8 cellular contexts compared by ENCODE assay signal in genomic region chr1:109618614-109619404, GRCh38. TPM values are rescaled to one million over a fixed set of nuclear protein-coding genes. Genes with fewer than 3 reads are reported as not detected.
A peak's percentile ranks its signal among the peaks of the same experiment; 100 is the strongest.
DNase-seq lines count a peak whose midpoint lies in the region; ATAC-seq, FAIRE-seq and TF ChIP-seq lines count a peak whose summit lies in the region.

No MANE protein-coding gene starts in this region.

- ATAC-seq in pancreas (peak; percentile 11 to 41 (median 32)), HG02885 (IDR thresholded peaks at IDR 0.05; ENCODE audit: poor library complexity, unreplicated experiment) (no peak)

- H3K9me3 ChIP-seq in DOHH2 (ENCODE audit: control insufficient read depth, insufficient read depth, low read length) (no peaks in the 10 kb centered on the region), OCI-LY3 (ENCODE audit: insufficient read depth, low read length) (no peaks in the 10 kb centered on the region), endothelial cell of umbilical vein (replicated peaks; ENCODE audit: control insufficient read depth, insufficient read depth, low read length) (no peaks in the 10 kb centered on the region), pancreas (no peaks in the 10 kb centered on the region)

- H4K20me1 ChIP-seq in DOHH2 (ENCODE audit: control insufficient read depth, insufficient read depth, low read depth, low read length) (no peaks in the 10 kb centered on the region), OCI-LY3 (ENCODE audit: insufficient read depth, low read length) (peaks cover 6% of the 10 kb centered on the region; the same call in 1 of the 2 replicates), endothelial cell of umbilical vein (replicated peaks; ENCODE audit: control insufficient read depth, extremely low read depth, insufficient read depth, low read length) (no peaks in the 10 kb centered on the region)

- H3K36me3 ChIP-seq in DOHH2 (ENCODE audit: control insufficient read depth, low read length) (no peaks in the 10 kb centered on the region), OCI-LY3 (replicated peaks; ENCODE audit: low read depth, low read length) (no peaks in the 10 kb centered on the region), endothelial cell of umbilical vein (ENCODE audit: control insufficient read depth in 2 of 2, extremely low read depth in 1 of 2, insufficient read depth in 2 of 2, low read length in 2 of 2) (no peaks in the 10 kb centered on the region), pancreas (no peaks in the 10 kb centered on the region)

- CTCF ChIA-PET in endothelial cell of umbilical vein (lab: Charles Lee), result interaction anchor here (2.2 to 2.4 kb wide), 4 partner anchors 12 to 72 kb away, joined by 11 to 28 read pairs (median 24); partner anchors contain the start of gene GNAI3

- TSS peak; percentile 8 for BruUV-seq in endothelial cell of umbilical vein (replicated peaks; lab: Mats Ljungman, UMichigan)

- TF ChIP-seq CTCF in DOHH2 (IDR thresholded peaks at IDR 0.05; ENCODE audit: low read depth, low read length, poor library complexity, severe bottlenecking) (no peak), OCI-LY3 (IDR thresholded peaks at IDR 0.05; ENCODE audit: low read depth, low read length) (no peak), endothelial cell of umbilical vein (IDR thresholded peaks at IDR 0.05; ENCODE audit: extremely low read depth in 1 of 2, insufficient read depth in 1 of 2, low read depth in 1 of 2, low read length in 2 of 2) (no peak), pancreas (IDR thresholded peaks at IDR 0.05) (no peak)

- H3K9ac ChIP-seq in OCI-LY3 (ENCODE audit: low read length), result peak overlapping the region; percentile 97
- H3K9ac ChIP-seq in endothelial cell of umbilical vein (replicated peaks; ENCODE audit: extremely low read depth, insufficient read depth, low read length), result peak overlapping the region; percentile 96

- H3K9me2 ChIP-seq in DOHH2 (replicated peaks; ENCODE audit: control insufficient read depth, low read length), result no peaks in the 10 kb centered on the region

- no peaks in the 10 kb centered on the region for H3K9me1 ChIP-seq in endothelial cell of umbilical vein (replicated peaks; ENCODE audit: control insufficient read depth, extremely low read depth, insufficient read depth, low read length)

- H3K27me3 ChIP-seq in DOHH2 (ENCODE audit: control insufficient read depth, low read length), result no peaks in the 10 kb centered on the region
- H3K27me3 ChIP-seq in OCI-LY3 (ENCODE audit: low read depth, low read length), result no peaks in the 10 kb centered on the region
- no peaks in the 10 kb centered on the region for H3K27me3 ChIP-seq in endothelial cell of umbilical vein (ENCODE audit: control insufficient read depth in 2 of 2, insufficient read depth in 2 of 2, low read length in 2 of 2)
- H3K27me3 ChIP-seq in pancreas, result no peaks in the 10 kb centered on the region

- DNase-seq in endothelial cell of umbilical vein (ENCODE audit: low read depth, low spot score) (no peak), pancreas (peak in 2 of 6 donors; percentile 18 to 55), AG08396 (ENCODE audit: low spot score) (no peak), medulla oblongata (ENCODE audit: extremely low spot score) (no peak)
- DNase-seq in NK-92 treated with Interleukin-12 subunit alpha and Interleukin-12 subunit beta, amount 100 ng/mL, for 24 hours (lab: John Stamatoyannopoulos, UW), result no peak

- dilution Hi-C loops in endothelial cell of umbilical vein (cut with MboI; ENCODE audit: extremely low pct_ligation_motif_present, low sequenced_read_pairs), result no loop called here

- H3F3A ChIP-seq in DOHH2 (ENCODE audit: control insufficient read depth, insufficient read depth), result peaks cover 12% of the 10 kb centered on the region

- peaks cover 69% of the 10 kb centered on the region for H3K4me1 ChIP-seq in DOHH2 (ENCODE audit: control insufficient read depth, low read length)
- H3K4me1 ChIP-seq in OCI-LY3 (ENCODE audit: low read length), result peaks cover 17% of the 10 kb centered on the region
- peaks cover 63% of the 10 kb centered on the region for H3K4me1 ChIP-seq in endothelial cell of umbilical vein (ENCODE audit: control insufficient read depth, extremely low read depth, insufficient read depth, low read length)
- peaks cover 3 to 15% (median 14%) of the 10 kb centered on the region in 3 donors for H3K4me1 ChIP-seq in pancreas

- H3K4me2 ChIP-seq in DOHH2 (ENCODE audit: low read length) (peak overlapping the region; percentile 77), OCI-LY3 (ENCODE audit: low read length) (peak overlapping the region; percentile 92), endothelial cell of umbilical vein (ENCODE audit: insufficient read depth, low read length) (peak overlapping the region; percentile 53)

- peak overlapping the region; percentile 92 for H2AFZ ChIP-seq in OCI-LY3 (ENCODE audit: low read depth, low read length)
- peak overlapping the region; percentile 25 for H2AFZ ChIP-seq in endothelial cell of umbilical vein (ENCODE audit: low read depth, low read length)

- WGBS in pancreas, 2 donors, result 10 to 17% methylated on average over 5 of the region's 5 CpGs

- intact Hi-C loops in endothelial cell of umbilical vein (cut with micrococcal nuclease) (loop anchor here (5.0 to 10.0 kb wide), 2 partner anchors 37 to 134 kb away; partner anchors contain the start of gene ATXN7L2), pancreas (cut with DNase I) (no loop called here)

- peak overlapping the region; percentile 44 for H3K27ac ChIP-seq in DOHH2 (ENCODE audit: low read depth, low read length)
- peak overlapping the region; percentile 54 for H3K27ac ChIP-seq in OCI-LY3 (ENCODE audit: low read length)
- peak overlapping the region; percentile 97 for H3K27ac ChIP-seq in endothelial cell of umbilical vein (ENCODE audit: insufficient read depth, low read depth, low read length)
- peak overlapping the region; percentile 39 to 84 (median 72) for H3K27ac ChIP-seq in pancreas

- POLR2A ChIA-PET in endothelial cell of umbilical vein (lab: Charles Lee), result interaction anchor here (0.6 kb wide), 1 partner anchor 157 kb away, joined by 3 read pairs; no protein-coding TSS in a partner anchor

- H3K4me3 ChIP-seq in DOHH2 (ENCODE audit: low read length) (peak overlapping the region; percentile 81), OCI-LY3 (ENCODE audit: low read length) (peak overlapping the region; percentile 100), endothelial cell of umbilical vein (replicated peaks in 1 of 3; ENCODE audit: insufficient read depth in 1 of 3, low read depth in 1 of 3, low read length in 3 of 3) (peak overlapping the region in 1 of 3 experiments; percentile 83), pancreas (peak overlapping the region in 2 of 4 donors; percentile 80 to 84)

- H3K79me2 ChIP-seq in DOHH2 (ENCODE audit: control insufficient read depth, low read length), result peaks cover 46% of the 10 kb centered on the region
- peaks cover 42% of the 10 kb centered on the region for H3K79me2 ChIP-seq in OCI-LY3 (ENCODE audit: low read length)
- H3K79me2 ChIP-seq in endothelial cell of umbilical vein (ENCODE audit: control insufficient read depth, insufficient read depth, low read length), result peaks cover 37% of the 10 kb centered on the region

- TF ChIP-seq POLR2A in endothelial cell of umbilical vein (IDR thresholded peaks at IDR 0.05; ENCODE audit: low read depth, low read length), result no peak

- FAIRE-seq in endothelial cell of umbilical vein (lab: Jason Lieb, UNC), result no peak
- FAIRE-seq in pancreas (lab: Jason Lieb, UNC), result no peak

RNA-seq across cellular contexts. Expression of gene GNAT2, which starts 0.6 kb away (rescaled TPM):
- total RNA-seq in endothelial cell of umbilical vein, result 0.30 TPM in 1 of 2 replicates, not detected in the other
- polyA plus RNA-seq in endothelial cell of umbilical vein, result 0.08 TPM in 1 of 2 replicates, not detected in the other
- polyA plus RNA-seq in endothelial cell of umbilical vein (2011; cell fraction: cytosol; rRNA removed), result 0.10 and 0.17 TPM in 2 replicates
- polyA plus RNA-seq in endothelial cell of umbilical vein (2011; cell fraction: nucleus; rRNA removed), result not detected in 2 replicates
- polyA plus RNA-seq in endothelial cell of umbilical vein (2012), result 0.52 TPM in 1 of 2 replicates, not detected in the other
- not detected in 2 replicates for polyA minus RNA-seq in endothelial cell of umbilical vein
- not detected for polyA minus RNA-seq in endothelial cell of umbilical vein (2011; cell fraction: cytosol; rRNA and poly(A)+ RNA removed)
- polyA minus RNA-seq in endothelial cell of umbilical vein (2011; cell fraction: nucleus; rRNA and poly(A)+ RNA removed), result not detected in 2 replicates
- total RNA-seq in pancreas, result under 1 TPM in 1 of 6 donors, not detected in 5; 0.60 TPM
- under 1 TPM in 1 of 2 donors, not detected in 1; 0.82 TPM for polyA plus RNA-seq in pancreas

RNA-seq across cellular contexts. Expression of gene AMPD2, which starts 0.8 kb away (rescaled TPM):
- total RNA-seq in endothelial cell of umbilical vein (69.4 and 82.7 TPM in 2 replicates), pancreas (10 to 100 TPM; 17.6 to 48.5 (median 26.1) TPM)
- polyA plus RNA-seq in endothelial cell of umbilical vein (66.5 and 69.4 TPM in 2 replicates), pancreas (10 to 100 TPM; 40.3 to 57.3 TPM)
- polyA plus RNA-seq in endothelial cell of umbilical vein (2011; cell fraction: cytosol; rRNA removed), result 25.9 and 30.3 TPM in 2 replicates
- 341 and 447 TPM in 2 replicates for polyA plus RNA-seq in endothelial cell of umbilical vein (2011; cell fraction: nucleus; rRNA removed)
- 47.7 and 60.7 TPM in 2 replicates for polyA plus RNA-seq in endothelial cell of umbilical vein (2012)
- polyA minus RNA-seq in endothelial cell of umbilical vein, result 68.1 and 84.4 TPM in 2 replicates
- 20.8 TPM for polyA minus RNA-seq in endothelial cell of umbilical vein (2011; cell fraction: cytosol; rRNA and poly(A)+ RNA removed)
- 104 and 120 TPM in 2 replicates for polyA minus RNA-seq in endothelial cell of umbilical vein (2011; cell fraction: nucleus; rRNA and poly(A)+ RNA removed)

RNA-seq across cellular contexts. Expression of gene GSTM4, which starts 37.1 kb away (rescaled TPM):
- total RNA-seq in endothelial cell of umbilical vein (5.5 and 9.5 TPM in 2 replicates), pancreas (10 to 100 TPM; 13.4 to 36.6 (median 16.5) TPM)
- polyA plus RNA-seq in endothelial cell of umbilical vein (11.6 and 12.4 TPM in 2 replicates), pancreas (10 to 100 TPM; 24.4 to 32.8 TPM)
- 8.9 TPM in 2 replicates for polyA plus RNA-seq in endothelial cell of umbilical vein (2011; cell fraction: cytosol; rRNA removed)
- 8.7 and 8.8 TPM in 2 replicates for polyA plus RNA-seq in endothelial cell of umbilical vein (2011; cell fraction: nucleus; rRNA removed)
- polyA plus RNA-seq in endothelial cell of umbilical vein (2012), result 4.6 and 5.6 TPM in 2 replicates
- 7.9 and 12.6 TPM in 2 replicates for polyA minus RNA-seq in endothelial cell of umbilical vein
- 2.8 TPM for polyA minus RNA-seq in endothelial cell of umbilical vein (2011; cell fraction: cytosol; rRNA and poly(A)+ RNA removed)
- polyA minus RNA-seq in endothelial cell of umbilical vein (2011; cell fraction: nucleus; rRNA and poly(A)+ RNA removed), result 3.0 and 3.2 TPM in 2 replicates

RNA-seq across cellular contexts. Expression of gene GSTM2, which starts 49.0 kb away (rescaled TPM):
- total RNA-seq in endothelial cell of umbilical vein (12.0 and 21.5 TPM in 2 replicates), pancreas (10 to 100 TPM; 10.4 to 47.5 (median 27.6) TPM)
- polyA plus RNA-seq in endothelial cell of umbilical vein (23.6 and 27.1 TPM in 2 replicates), pancreas (100 to 1,000 TPM; 139 to 193 TPM)
- 7.7 and 11.7 TPM in 2 replicates for polyA plus RNA-seq in endothelial cell of umbilical vein (2011; cell fraction: cytosol; rRNA removed)
- polyA plus RNA-seq in endothelial cell of umbilical vein (2011; cell fraction: nucleus; rRNA removed), result 110 and 171 TPM in 2 replicates
- 13.3 and 25.1 TPM in 2 replicates for polyA plus RNA-seq in endothelial cell of umbilical vein (2012)
- 13.5 and 14.5 TPM in 2 replicates for polyA minus RNA-seq in endothelial cell of umbilical vein
- not detected for polyA minus RNA-seq in endothelial cell of umbilical vein (2011; cell fraction: cytosol; rRNA and poly(A)+ RNA removed)
- 8.7 and 9.2 TPM in 2 replicates for polyA minus RNA-seq in endothelial cell of umbilical vein (2011; cell fraction: nucleus; rRNA and poly(A)+ RNA removed)

Comparison
In these comparisons a context has a peak if more than half of its experiments do, and no peak if none do; other contexts are left out.
1. H3K27ac ChIP-seq: peak in every context shown above with its lines; median percentile 97 in endothelial cell of umbilical vein; 72 in pancreas; 54 in OCI-LY3; 44 in DOHH2.